In the genomic region with DNA sequence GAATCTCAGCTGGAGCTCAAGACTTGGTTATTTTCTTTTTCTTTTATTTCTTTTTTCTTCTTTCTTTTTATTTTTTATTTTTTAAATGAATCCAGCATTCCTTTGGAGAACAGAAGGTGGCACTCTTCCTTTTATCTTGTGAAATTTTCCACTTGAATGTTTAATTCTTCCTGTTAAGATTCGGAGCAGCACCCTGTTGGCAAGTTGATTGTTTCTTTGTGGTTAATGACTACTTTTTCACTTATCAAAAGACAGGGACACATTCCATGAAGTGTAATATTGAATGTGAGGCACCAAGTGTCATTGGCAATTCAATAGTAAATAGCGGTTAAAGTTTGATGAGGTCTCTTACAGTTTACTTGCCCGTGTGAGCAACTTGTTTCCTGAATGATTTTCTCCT, we compare ENCODE assay signal across 9 cellular contexts.
DNase-seq lines count a peak whose midpoint lies in the region; ATAC-seq, FAIRE-seq and TF ChIP-seq lines count a peak whose summit lies in the region.
"Had no signal": no experiment of that assay in that cellular context is flagged by ENCODE, and none has a peak within 500 bp of the region (broad histone marks: within the 10 kb centered on the region; RNA-seq: fewer than 3 reads in every experiment).

No MANE protein-coding gene starts in this region.

- intact Hi-C loops in K562 (cut with micrococcal nuclease) = no loop called here

- H3K4me3 ChIP-seq in NB4 (ENCODE audit: low read depth, low read length) = no peak overlapping the region
- H3K4me3 ChIP-seq in K562 = no peak overlapping the region
- no peak overlapping the region for H3K4me3 ChIP-seq in MG63

- H3K9ac ChIP-seq in K562 (ENCODE audit: insufficient read depth in 1 of 2, low read depth in 2 of 2, low read length in 2 of 2) = no peak overlapping the region

- H3K4me1 ChIP-seq in K562 (replicated peaks in 1 of 2; ENCODE audit: control insufficient read depth in 2 of 2, insufficient read depth in 2 of 2, low read length in 2 of 2) = no peaks in the 10 kb centered on the region

- no peak for ATAC-seq in K562
- no peak for ATAC-seq in GM18861 (IDR thresholded peaks at IDR 0.05; ENCODE audit: unreplicated experiment)
- ATAC-seq: naive thymus-derived CD4-positive, alpha-beta T cell had no signal

- no TSS peak for BruUV-seq in K562 (replicated peaks; lab: Mats Ljungman, UMichigan)

- in situ Hi-C loops in K562 (cut with MboI) = no loop called here

- H3K79me2 ChIP-seq in K562 (ENCODE audit: control insufficient read depth, insufficient read depth, low read length) = no peaks in the 10 kb centered on the region

- POLR2A ChIA-PET in K562 (lab: Yijun Ruan, JAX) = interaction anchor here (1.2 kb wide), 1 partner anchor 10 kb away, joined by 3 read pairs; no protein-coding TSS in a partner anchor

- TF ChIP-seq RAD21 in K562 (CRISPR knock-in tag; conservative IDR thresholded peaks at IDR 0.05 in 1 of 2, IDR thresholded peaks at IDR 0.05 in 1 of 2) = peak in 1 of 2 experiments; percentile 32; a peak in 1 of 4 replicates

- H2AFZ ChIP-seq in K562 (ENCODE audit: low read depth, low read length) = no peak overlapping the region

- FAIRE-seq in K562 (lab: Jason Lieb, UNC) = no peak

- no peak overlapping the region for H3K27ac ChIP-seq in K562 (ENCODE audit: extremely low read depth, low read depth, low read length)

- H3K36me3 ChIP-seq in K562 (ENCODE audit: control insufficient read depth, insufficient read depth, low read length) (no peaks in the 10 kb centered on the region), MG63 (no peaks in the 10 kb centered on the region)

- no peaks in the 10 kb centered on the region for H3K27me3 ChIP-seq in K562 (ENCODE audit: control insufficient read depth in 2 of 2, insufficient read depth in 2 of 2, low read length in 2 of 2)
- no peaks in the 10 kb centered on the region for H3K27me3 ChIP-seq in MG63

- CTCF ChIA-PET in K562 (lab: Yijun Ruan, JAX; ENCODE audit: low intra/inter-chr PET ratio) = interaction anchor here (0.5 kb wide), 1 partner anchor 1272 kb away, joined by 3 read pairs; no protein-coding TSS in a partner anchor

- TF ChIP-seq POLR2A in NB4 (IDR thresholded peaks at IDR 0.05; ENCODE audit: extremely low read depth, insufficient read length) (no peak), K562 (conservative IDR thresholded peaks at IDR 0.05) (no peak)

- H3K9me3 ChIP-seq in K562 (replicated peaks; ENCODE audit: control insufficient read depth, insufficient read depth, low read depth, low read length) = no peaks in the 10 kb centered on the region
- no peaks in the 10 kb centered on the region for H3K9me3 ChIP-seq in MG63

- TF ChIP-seq CTCF in NB4 (IDR thresholded peaks at IDR 0.05; ENCODE audit: low read depth, low read length) (peak; percentile 12), K562 (IDR thresholded peaks at IDR 0.05 in 2 of 3, conservative IDR thresholded peaks at IDR 0.05 in 1 of 3; ENCODE audit: insufficient read depth in 2 of 3, low read depth in 1 of 3, low read length in 3 of 3) (peak in 2 of 3 experiments; percentile 16 to 33; a peak in 1 of 6 replicates)

- peak; percentile 49 for DNase-seq in DMS53 (lab: John Stamatoyannopoulos, UW)
- DNase-seq in NB4 (ENCODE audit: low read depth) = peak; percentile 10
- no peak for DNase-seq in K562 (ENCODE audit: extremely low read depth in 1 of 4, low spot score in 3 of 4)
- DNase-seq in left kidney (ENCODE audit: low read depth, low spot score) = peak; percentile 60
- DNase-seq in NCI-H187 treated with DMSO at 0.1 percent for 48 hours (lab: John Stamatoyannopoulos, UW) = no peak
- DNase-seq in stimulated activated CD8-positive, alpha-beta memory T cell treated with anti-CD3 and anti-CD28 coated beads, Interleukin-4, amount 100 ng/mL, for 48 hours = no peak
- no peak for DNase-seq in MG63
- DNase-seq: naive thymus-derived CD4-positive, alpha-beta T cell had no signal

- H3K4me2 ChIP-seq in K562 (ENCODE audit: insufficient read depth, low read length) = no peak overlapping the region

- H3K9me1 ChIP-seq in K562 (ENCODE audit: control insufficient read depth, insufficient read depth, low read length) = no peaks in the 10 kb centered on the region

- no peak for TF ChIP-seq EP300 in K562 (IDR thresholded peaks at IDR 0.05; ENCODE audit: low read length)

- H4K20me1 ChIP-seq in K562 (replicated peaks; ENCODE audit: control insufficient read depth, insufficient read depth, low read length) = no peaks in the 10 kb centered on the region

- WGBS in K562 (ENCODE audit: insufficient coverage, low coverage, missing lambda C conversion rate) = 4% methylated on average over 3 of the region's 3 CpGs

TF ChIP-seq in K562, 482 proteins besides CTCF, POLR2A, EP300 and RAD21:
- TF ChIP-seq SAFB2 (IDR thresholded peaks at IDR 0.05; ENCODE audit: borderline replicate concordance, low read depth, low read length, severe bottlenecking) (no peak), KDM2B (CRISPR knock-in tag; IDR thresholded peaks at IDR 0.05) (no peak), BMI1 (IDR thresholded peaks at IDR 0.05; ENCODE audit: low read length) (no peak), TOE1 (IDR thresholded peaks at IDR 0.05; ENCODE audit: borderline replicate concordance) (no peak), TOE1 (CRISPR knock-in tag; IDR thresholded peaks at IDR 0.05; ENCODE audit: borderline replicate concordance, low read depth) (no peak), KDM5B (IDR thresholded peaks at IDR 0.05; ENCODE audit: insufficient replicate concordance, low read depth, low read length) (no peak), YY1 (IDR thresholded peaks at IDR 0.05; ENCODE audit: borderline replicate concordance in 1 of 3, control insufficient read depth in 1 of 3, extremely low read depth in 1 of 3, insufficient read depth in 3 of 3, insufficient read length in 1 of 3, insufficient replicate concordance in 2 of 3, low read depth in 1 of 3, low read length in 2 of 3) (no peak), LEF1 (IDR thresholded peaks at IDR 0.05) (no peak)
- TF ChIP-seq, protein P1, sequence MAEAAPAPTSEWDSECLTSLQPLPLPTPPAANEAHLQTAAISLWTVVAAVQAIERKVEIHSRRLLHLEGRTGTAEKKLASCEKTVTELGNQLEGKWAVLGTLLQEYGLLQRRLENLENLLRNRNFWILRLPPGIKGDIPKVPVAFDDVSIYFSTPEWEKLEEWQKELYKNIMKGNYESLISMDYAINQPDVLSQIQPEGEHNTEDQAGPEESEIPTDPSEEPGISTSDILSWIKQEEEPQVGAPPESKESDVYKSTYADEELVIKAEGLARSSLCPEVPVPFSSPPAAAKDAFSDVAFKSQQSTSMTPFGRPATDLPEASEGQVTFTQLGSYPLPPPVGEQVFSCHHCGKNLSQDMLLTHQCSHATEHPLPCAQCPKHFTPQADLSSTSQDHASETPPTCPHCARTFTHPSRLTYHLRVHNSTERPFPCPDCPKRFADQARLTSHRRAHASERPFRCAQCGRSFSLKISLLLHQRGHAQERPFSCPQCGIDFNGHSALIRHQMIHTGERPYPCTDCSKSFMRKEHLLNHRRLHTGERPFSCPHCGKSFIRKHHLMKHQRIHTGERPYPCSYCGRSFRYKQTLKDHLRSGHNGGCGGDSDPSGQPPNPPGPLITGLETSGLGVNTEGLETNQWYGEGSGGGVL (CRISPR knock-in tag; IDR thresholded peaks at IDR 0.05) = no peak
- TF ChIP-seq, protein P2, sequence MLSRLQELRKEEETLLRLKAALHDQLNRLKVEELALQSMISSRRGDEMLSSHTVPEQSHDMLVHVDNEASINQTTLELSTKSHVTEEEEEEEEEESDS (CRISPR knock-in tag; IDR thresholded peaks at IDR 0.05) = no peak
TF ChIP-seq in K562: peak in this region for 0.

Comparison
In these comparisons a context has a peak if more than half of its experiments do, and no peak if none do; other contexts are left out.
1. DNase-seq: peak in DMS53 (single experiment), NB4 (single experiment) and left kidney (single experiment); none in K562 (0 of 4), NCI-H187 treated with DMSO at 0.1 percent for 48 hours (single experiment), stimulated activated CD8-positive, alpha-beta memory T cell treated with anti-CD3 and anti-CD28 coated beads, Interleukin-4, amount 100 ng/mL, for 48 hours (single experiment) and MG63 (single experiment).